ENCODE assay signal across 8 cellular contexts in the genomic region with DNA sequence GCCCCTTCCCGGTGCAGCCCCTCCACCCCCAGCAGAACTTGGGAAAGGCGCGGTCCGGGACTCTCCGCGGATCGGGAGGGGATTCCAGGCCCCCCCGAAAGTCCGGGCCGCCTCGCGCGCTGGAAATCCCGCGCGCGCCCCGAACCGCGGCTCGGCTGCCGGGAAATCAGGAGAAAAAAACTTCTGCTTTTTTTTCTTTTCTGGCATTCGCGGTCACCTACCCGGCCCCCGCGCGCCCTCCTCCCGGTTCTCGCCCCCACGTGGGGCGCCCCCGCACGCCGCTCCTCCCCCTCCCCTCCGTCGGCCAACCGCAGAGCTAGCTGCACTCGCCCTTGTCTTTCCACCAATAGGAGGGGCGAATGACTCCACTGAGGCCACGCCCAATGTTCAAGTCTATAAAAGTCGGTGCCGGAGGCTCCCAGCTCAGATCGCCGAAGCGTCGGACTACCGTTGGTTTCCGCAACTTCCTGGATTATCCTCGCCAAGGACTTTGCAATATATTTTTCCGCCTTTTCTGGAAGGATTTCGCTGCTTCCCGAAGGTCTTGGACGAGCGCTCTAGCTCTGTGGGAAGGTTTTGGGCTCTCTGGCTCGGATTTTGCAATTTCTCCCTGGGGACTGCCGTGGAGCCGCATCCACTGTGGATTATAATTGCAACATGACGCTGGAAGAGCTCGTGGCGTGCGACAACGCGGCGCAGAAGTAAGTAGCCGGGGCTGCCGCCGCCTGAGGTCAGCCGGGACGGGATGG. TPM values are rescaled to one million over a fixed set of nuclear protein-coding genes. Genes with fewer than 3 reads are reported as not detected.
A peak's percentile ranks its signal among the peaks of the same experiment; 100 is the strongest.
DNase-seq lines count a peak whose midpoint lies in the region; ATAC-seq and TF ChIP-seq lines count a peak whose summit lies in the region.

A gene with protein sequence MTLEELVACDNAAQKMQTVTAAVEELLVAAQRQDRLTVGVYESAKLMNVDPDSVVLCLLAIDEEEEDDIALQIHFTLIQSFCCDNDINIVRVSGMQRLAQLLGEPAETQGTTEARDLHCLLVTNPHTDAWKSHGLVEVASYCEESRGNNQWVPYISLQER (plus strand): TSS at position 426 of the 749 bp plus-strand sequence. CDS start 232 bp downstream, at position 658.

- intact Hi-C loops in CD8-positive, alpha-beta T cell (cut with DNase I, micrococcal nuclease): loop anchor here (1.0 to 5.0 kb wide), 9 partner anchors 27 to 394 kb away; a partner anchor contains a TSS

- peaks cover 30% of the 10 kb centered on the region for H3K4me1 ChIP-seq in CD8-positive, alpha-beta T cell (ENCODE audit: insufficient read depth, low read length)
- peaks cover 26% of the 10 kb centered on the region for H3K4me1 ChIP-seq in effector memory CD4-positive, alpha-beta T cell (ENCODE audit: control insufficient read depth, insufficient read depth, low read length, poor library complexity, severe bottlenecking)

- POLR2A ChIA-PET in CD8-positive, alpha-beta T cell (lab: Charles Lee): interaction anchor here (0.6 to 6.6 kb wide), 48 partner anchors 9 to 1409 kb away, joined by 3 to 145 read pairs (median 6); a partner anchor contains a TSS
- POLR2A ChIA-PET in activated CD8-positive, alpha-beta memory T cell treated with anti-CD3 and anti-CD28 coated beads for 36 hours (lab: Charles Lee): interaction anchor here (0.6 to 3.8 kb wide), 28 partner anchors 9 to 811 kb away, joined by 3 to 76 read pairs (median 7); a partner anchor contains a TSS

- peak within 1 kb of the TSS; percentile 99 for H3K4me3 Mint-ChIP-seq in CD8-positive, alpha-beta T cell

- no peaks in the 10 kb centered on the region for H3K27me3 ChIP-seq in CD8-positive, alpha-beta T cell (ENCODE audit: insufficient read depth, low read length)
- H3K27me3 ChIP-seq in effector memory CD4-positive, alpha-beta T cell (replicated peaks; ENCODE audit: control insufficient read depth, insufficient read depth, low read length, poor library complexity, severe bottlenecking): no peaks in the 10 kb centered on the region

- H3K27me3 Mint-ChIP-seq in CD8-positive, alpha-beta T cell (ENCODE audit: low read depth): no peaks in the 10 kb centered on the region

- CTCF ChIA-PET in CD8-positive, alpha-beta T cell (lab: Charles Lee): interaction anchor here (0.5 to 22.0 kb wide), 19 partner anchors 18 to 218 kb away, joined by 3 to 380 read pairs (median 4); no protein-coding TSS in a partner anchor
- CTCF ChIA-PET in activated CD8-positive, alpha-beta memory T cell treated with anti-CD3 and anti-CD28 coated beads for 36 hours (lab: Charles Lee): interaction anchor here (0.6 to 6.2 kb wide), 23 partner anchors 13 to 457 kb away, joined by 3 to 98 read pairs (median 4); a partner anchor contains a TSS

- H3K36me3 Mint-ChIP-seq in CD8-positive, alpha-beta T cell: peaks cover 27% of the 10 kb centered on the region

- peak within 1 kb of the TSS; percentile 100 for H3K4me3 ChIP-seq in CD8-positive, alpha-beta T cell (ENCODE audit: low read depth, low read length)
- peak within 1 kb of the TSS; percentile 94 for H3K4me3 ChIP-seq in effector memory CD4-positive, alpha-beta T cell (ENCODE audit: insufficient read depth, low read depth, low read length, poor library complexity, severe bottlenecking)

- DNase-seq in CD8-positive, alpha-beta T cell: peak; percentile 95 to 98 (median 97)
- peak; percentile 89 for DNase-seq in HT-29 (ENCODE audit: low spot score)
- DNase-seq in NOMO-1 treated with DMSO at 0.1 percent for 48 hours (lab: John Stamatoyannopoulos, UW; ENCODE audit: unreplicated experiment): peak; percentile 96
- DNase-seq in effector memory CD4-positive, alpha-beta T cell: peak; percentile 94 to 98 (median 96)
- DNase-seq in medulla oblongata (ENCODE audit: extremely low spot score): peak; percentile 99
- DNase-seq in stimulated activated CD4-positive, alpha-beta T cell treated with anti-CD3 and anti-CD28 coated beads, TNF-alpha, amount 100 ng/mL, for 48 hours (ENCODE audit: low read depth in 3 of 3): peak; percentile 95

- H3K4me1 Mint-ChIP-seq in CD8-positive, alpha-beta T cell (ENCODE audit: low read depth): peaks cover 24% of the 10 kb centered on the region

- no peaks in the 10 kb centered on the region for H3K9me3 ChIP-seq in CD8-positive, alpha-beta T cell (ENCODE audit: low read length)
- H3K9me3 ChIP-seq in effector memory CD4-positive, alpha-beta T cell (ENCODE audit: control insufficient read depth, low read length): no peaks in the 10 kb centered on the region

- peak within 1 kb of the TSS; percentile 87 for H3K27ac Mint-ChIP-seq in CD8-positive, alpha-beta T cell

- TF ChIP-seq CTCF in CD8-positive, alpha-beta T cell (IDR thresholded peaks at IDR 0.05): no peak

- peak within 1 kb of the TSS; percentile 85 for H3K27ac ChIP-seq in CD8-positive, alpha-beta T cell (ENCODE audit: low read depth, low read length)
- H3K27ac ChIP-seq in effector memory CD4-positive, alpha-beta T cell (ENCODE audit: insufficient read depth, low read length, poor library complexity, severe bottlenecking): peak within 1 kb of the TSS; percentile 89

- H3K9me3 Mint-ChIP-seq in CD8-positive, alpha-beta T cell: no peaks in the 10 kb centered on the region

- H3K36me3 ChIP-seq in CD8-positive, alpha-beta T cell (ENCODE audit: insufficient read depth, low read length): no peaks in the 10 kb centered on the region
- H3K36me3 ChIP-seq in effector memory CD4-positive, alpha-beta T cell (ENCODE audit: control insufficient read depth, insufficient read depth, low read length): peaks cover 12% of the 10 kb centered on the region

- peak; percentile 57 for ATAC-seq in CD8-positive, alpha-beta T cell
- peak; percentile 40 for ATAC-seq in GM19463 (IDR thresholded peaks at IDR 0.05; ENCODE audit: unreplicated experiment)

RNA-seq across cellular contexts. Expression of the gene that starts here (rescaled TPM):
- total RNA-seq in CD8-positive, alpha-beta T cell: 100 to 1,000 TPM; 441 to 446 TPM
- 15.2 and 21.8 TPM in 2 replicates for total RNA-seq in HT-29 (2014; rRNA removed; shearing (Covaris generic))
- 10 to 100 TPM; 30.8 to 31.6 TPM for total RNA-seq in activated CD8-positive, alpha-beta memory T cell treated with anti-CD3 and anti-CD28 coated beads for 36 hours

Comparison
In these comparisons a context has a peak if more than half of its experiments do, and no peak if none do; other contexts are left out.
1. Peak in every context shown above with its lines: DNase-seq, ATAC-seq, H3K4me3 ChIP-seq and H3K27ac ChIP-seq.
2. RNA of the gene that starts here (total RNA-seq): 441 to 446 TPM in CD8-positive, alpha-beta T cell; 30.8 to 31.6 TPM in activated CD8-positive, alpha-beta memory T cell treated with anti-CD3 and anti-CD28 coated beads for 36 hours and 15.2 to 21.8 TPM in HT-29; every median in the first group is over 10 times any median in the second.